In the genomic region with DNA sequence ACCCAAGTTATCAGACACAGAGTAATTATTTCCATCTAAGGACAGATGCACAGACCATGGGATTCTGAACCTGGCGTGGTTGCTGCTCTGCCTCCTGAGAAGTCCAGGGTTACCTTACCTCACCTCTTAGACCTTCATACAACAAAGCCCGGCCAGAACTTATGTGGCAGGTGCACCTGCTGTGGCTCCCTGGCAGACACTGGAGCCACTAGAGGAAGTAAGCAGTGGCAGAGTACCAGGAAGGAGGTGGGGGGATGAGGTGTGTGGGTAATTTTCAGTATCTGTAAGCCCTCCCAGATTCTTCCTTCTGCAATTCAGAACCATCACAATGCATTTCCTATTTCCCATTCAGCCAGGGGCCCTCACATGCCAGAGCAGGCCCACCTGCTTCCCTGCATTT, we compare ENCODE assay signal across 14 cellular contexts.
DNase-seq lines count a peak whose midpoint lies in the region; ATAC-seq and TF ChIP-seq lines count a peak whose summit lies in the region.
"Had no signal": no experiment of that assay in that cellular context is flagged by ENCODE, and none has a peak within 500 bp of the region (broad histone marks: within the 10 kb centered on the region; RNA-seq: fewer than 3 reads in every experiment).

No MANE protein-coding gene starts in this region.

- H3K4me3 Mint-ChIP-seq in T-helper 1 cell treated with Interleukin-12 subunit alpha and Interleukin-12 subunit beta and Interleukin-4 antibody, amounts not matched to agents 30 μg/mL and 1 μg/mL, for 36 hours, result peak overlapping the region; percentile 86

- H3K4me1 ChIP-seq in left ventricle myocardium inferior, result peaks cover 43% of the 10 kb centered on the region
- H3K4me1 ChIP-seq in esophagus squamous epithelium, result peaks cover 6 to 63% (median 15%) of the 10 kb centered on the region in 3 donors
- H3K4me1 ChIP-seq in vagina, result peaks cover 25% of the 10 kb centered on the region

- peaks cover 6% of the 10 kb centered on the region for H3K36me3 Mint-ChIP-seq in T-helper 1 cell treated with Interleukin-12 subunit alpha and Interleukin-12 subunit beta and Interleukin-4 antibody, amounts not matched to agents 30 μg/mL and 1 μg/mL, for 36 hours (ENCODE audit: low read depth)

- H3K36me3 ChIP-seq in left ventricle myocardium inferior (no peaks in the 10 kb centered on the region), esophagus squamous epithelium (no peaks in the 10 kb centered on the region), vagina (no peaks in the 10 kb centered on the region)

- ATAC-seq in left cardiac atrium (no peak), HG02870 (IDR thresholded peaks at IDR 0.05; ENCODE audit: unreplicated experiment) (no peak), HG03520 (IDR thresholded peaks at IDR 0.05; ENCODE audit: unreplicated experiment) (no peak)

- no peaks in the 10 kb centered on the region for H3K27me3 Mint-ChIP-seq in T-helper 1 cell treated with Interleukin-12 subunit alpha and Interleukin-12 subunit beta and Interleukin-4 antibody, amounts not matched to agents 30 μg/mL and 1 μg/mL, for 36 hours (ENCODE audit: low read depth)

- H3K27ac Mint-ChIP-seq in T-helper 1 cell treated with Interleukin-12 subunit alpha and Interleukin-12 subunit beta and Interleukin-4 antibody, amounts not matched to agents 30 μg/mL and 1 μg/mL, for 36 hours, result peak overlapping the region; percentile 8

- H3K4me3 ChIP-seq in left ventricle myocardium inferior (no peak overlapping the region), esophagus squamous epithelium (peak overlapping the region; percentile 81 to 94 (median 91)), vagina (no peak overlapping the region)

- intact Hi-C loops in left ventricle myocardium inferior (cut with micrococcal nuclease) (no loop called here), left cardiac atrium (cut with DNase I) (no loop called here), esophagus squamous epithelium (cut with DNase I) (no loop called here), vagina (cut with DNase I) (no loop called here)

- DNase-seq in left ventricle myocardium inferior (no peak), left cardiac atrium (no peak), esophagus squamous epithelium (lab: John Stamatoyannopoulos, UW) (no peak), vagina (ENCODE audit: extremely low spot score in 2 of 2) (no peak), middle frontal gyrus (ENCODE audit: extremely low spot score, low spot score) (no peak)
- DNase-seq: activated gamma-delta T cell treated with Interleukin-2 at 50 U/mL for 16 hours; foreskin fibroblast; kidney; NCI-H2081 treated with DMSO at 0.1 percent for 48 hours; stimulated activated CD4-positive, alpha-beta T cell treated with anti-CD3 and anti-CD28 coated beads, Interleukin-15, amount 100 ng/mL, for 24 hours had no signal

- H3K9me3 Mint-ChIP-seq in T-helper 1 cell treated with Interleukin-12 subunit alpha and Interleukin-12 subunit beta and Interleukin-4 antibody, amounts not matched to agents 30 μg/mL and 1 μg/mL, for 36 hours, result no peaks in the 10 kb centered on the region

- no peak for TF ChIP-seq CTCF in left ventricle myocardium inferior (IDR thresholded peaks at IDR 0.05; ENCODE audit: borderline replicate concordance)
- no peak for TF ChIP-seq CTCF in esophagus squamous epithelium (IDR thresholded peaks at IDR 0.05)
- no peak for TF ChIP-seq CTCF in vagina (IDR thresholded peaks at IDR 0.05)

- H3K27me3 ChIP-seq in left ventricle myocardium inferior (ENCODE audit: low read depth) (no peaks in the 10 kb centered on the region), esophagus squamous epithelium (no peaks in the 10 kb centered on the region), vagina (no peaks in the 10 kb centered on the region)

- H3K9me3 ChIP-seq in left ventricle myocardium inferior (replicated peaks), result no peaks in the 10 kb centered on the region
- H3K9me3 ChIP-seq in esophagus squamous epithelium, result no peaks in the 10 kb centered on the region
- H3K9me3 ChIP-seq in vagina, result no peaks in the 10 kb centered on the region

- TF ChIP-seq POLR2A in esophagus squamous epithelium (IDR thresholded peaks at IDR 0.05), result no peak
- TF ChIP-seq POLR2A in vagina (IDR thresholded peaks at IDR 0.05), result no peak

- H3K27ac ChIP-seq in left ventricle myocardium inferior (replicated peaks) (peak overlapping the region; percentile 94), esophagus squamous epithelium (peak overlapping the region in 3 of 4 donors; percentile 97 to 99 (median 98)), vagina (peak overlapping the region; percentile 33)
- H3K27ac ChIP-seq: RWPE1 had no signal

- peaks cover 41% of the 10 kb centered on the region for H3K4me1 Mint-ChIP-seq in T-helper 1 cell treated with Interleukin-12 subunit alpha and Interleukin-12 subunit beta and Interleukin-4 antibody, amounts not matched to agents 30 μg/mL and 1 μg/mL, for 36 hours (ENCODE audit: low read depth)

- WGBS in esophagus squamous epithelium, 2 donors, result 59 to 62% methylated on average over 2 of the region's 2 CpGs

Comparison
In these comparisons a context has a peak if more than half of its experiments do, and no peak if none do; other contexts are left out.
1. H3K27ac ChIP-seq: peak in every context shown above with its lines; median percentile 98 in esophagus squamous epithelium; 94 in left ventricle myocardium inferior; 33 in vagina.
2. H3K4me3 ChIP-seq: peak in esophagus squamous epithelium (4 of 4); none in left ventricle myocardium inferior (single experiment) and vagina (0 of 2).